25 cellular contexts compared by ENCODE assay signal in genomic region chr7:87505122-87505521, GRCh38. TPM values are rescaled to one million over a fixed set of nuclear protein-coding genes. Genes with fewer than 3 reads are reported as not detected.
"Had no signal": no experiment of that assay in that cellular context is flagged by ENCODE, and none has a peak within 500 bp of the region (broad histone marks: within the 10 kb centered on the region; RNA-seq: fewer than 3 reads in every experiment).

No MANE protein-coding gene starts in this region.

- H3K4me3 ChIP-seq: ascending aorta, gastroesophageal sphincter, lower lobe of right lung, tibial nerve had no signal

- H3K27me3 ChIP-seq: ascending aorta, brain microvascular endothelial cell, gastroesophageal sphincter, tibial nerve had no signal

- H3K9me3 ChIP-seq: ascending aorta, gastroesophageal sphincter, lower lobe of right lung, tibial nerve had no signal

- H3K36me3 ChIP-seq: ascending aorta, brain microvascular endothelial cell, lower lobe of right lung, tibial nerve had no signal

- DNase-seq: activated CD4-positive, alpha-beta T cell treated with anti-CD3 and anti-CD28 coated beads, Interleukin-2, amount 10 ng/mL, durations not matched to agents 7 days and 5 days; activated CD4-positive, CD25-positive, alpha-beta regulatory T cell treated with anti-CD3 and anti-CD28 coated beads, Interleukin-2, amount 50 U/mL, for 72 hours; activated CD8-positive, alpha-beta T cell treated with anti-CD3 and anti-CD28 coated beads for 36 hours; activated gamma-delta T cell treated with Interleukin-2 at 50 U/mL for 16 hours; brain microvascular endothelial cell; effector memory CD4-positive, alpha-beta T cell; head of caudate nucleus; islet precursor cell; left colon; lower lobe of right lung; naive thymus-derived CD4-positive, alpha-beta T cell; occipital lobe; small intestine; stimulated activated CD4-positive, alpha-beta T cell treated with anti-CD3 and anti-CD28 coated beads, Interleukin-2, amount 100 ng/mL, for 24 hours; stimulated activated naive CD8-positive, alpha-beta T cell treated with anti-CD3 and anti-CD28 coated beads, Interleukin-15, amount 100 ng/mL, for 72 hours had no signal

- ATAC-seq: activated CD8-positive, alpha-beta T cell treated with anti-CD3 and anti-CD28 coated beads for 36 hours; esophagus mucosa; gastroesophageal sphincter; left colon; lower lobe of right lung; naive thymus-derived CD4-positive, alpha-beta T cell; sciatic nerve; stimulated activated effector memory CD8-positive, alpha-beta T cell treated with anti-CD3 and anti-CD28 coated beads, Interleukin-12 subunit alpha, Interleukin-12 subunit beta, amount 100 ng/mL, for 72 hours; stimulated activated naive CD8-positive, alpha-beta T cell treated with anti-CD3 and anti-CD28 coated beads, Interleukin-15, amount 100 ng/mL, for 72 hours had no signal

- H3K27ac ChIP-seq: ascending aorta, brain microvascular endothelial cell, gastroesophageal sphincter, lower lobe of right lung, tibial nerve, VCaP had no signal

- FAIRE-seq: colon, small intestine had no signal

- H3K4me1 ChIP-seq: ascending aorta, gastroesophageal sphincter, lower lobe of right lung, tibial nerve had no signal

RNA-seq across cellular contexts. Expression of gene ABCB4, which starts 29.6 kb away (rescaled TPM):
- total RNA-seq: activated CD4-positive, alpha-beta T cell treated with anti-CD3 and anti-CD28 coated beads, Interleukin-2, amount 10 ng/mL, durations not matched to agents 7 days and 5 days; activated T-helper 1 cell treated with anti-CD3 and anti-CD28 coated beads, Interleukin-12 subunit alpha, Interleukin-12 subunit beta, Interleukin-2, Interleukin-4 antibody, amounts not matched to agents 30 ng/mL and 10 ng/mL and 1 ng/mL, durations not matched to agents 14 hours and 24 hours and 36 hours; ascending aorta; lower lobe of right lung; T-helper 2 cell treated with Interferon-gamma antibody and Interleukin-4, amounts not matched to agents 100 ng/mL and 5 ng/mL, for 36 hours had no signal
- polyA plus RNA-seq: naive thymus-derived CD4-positive, alpha-beta T cell had no signal
